Comparison of ENCODE assay signal across 13 cellular contexts in the genomic region with DNA sequence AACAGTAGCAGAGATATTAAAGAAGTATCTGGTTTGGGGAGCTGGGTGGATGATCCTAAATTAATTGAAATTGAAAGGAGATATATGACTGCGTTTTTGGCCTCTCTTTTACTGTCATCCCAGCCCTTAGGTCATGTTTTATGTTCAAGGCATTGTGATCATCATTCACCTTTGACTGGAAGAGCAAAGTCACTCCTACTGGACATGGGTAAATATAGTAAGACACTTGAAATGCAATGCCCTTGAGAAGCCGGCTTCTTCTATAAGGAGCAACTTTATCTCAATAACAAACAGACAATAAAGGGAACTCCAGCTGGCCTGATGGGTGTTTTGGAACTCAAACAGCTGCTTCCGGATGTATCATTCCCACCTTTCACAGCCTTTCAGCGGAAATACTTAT.
A peak's percentile ranks its signal among the peaks of the same experiment; 100 is the strongest.
DNase-seq lines count a peak whose midpoint lies in the region; ATAC-seq and TF ChIP-seq lines count a peak whose summit lies in the region.
"Had no signal": no experiment of that assay in that cellular context is flagged by ENCODE, and none has a peak within 500 bp of the region (broad histone marks: within the 10 kb centered on the region; RNA-seq: fewer than 3 reads in every experiment).

No MANE protein-coding gene starts in this region.

- H2BK120ac ChIP-seq in mesendoderm (ENCODE audit: low read depth, low read length) = peak overlapping the region; percentile 35

- no TSS peak for BruUV-seq in PC-9 (replicated peaks; lab: Mats Ljungman, UMichigan)

- no peak overlapping the region for H3K4me3 ChIP-seq in PC-9
- H3K4me3 ChIP-seq in esophagus squamous epithelium = no peak overlapping the region
- no peak overlapping the region for H3K4me3 ChIP-seq in mesendoderm (ENCODE audit: low read length)
- H3K4me3 ChIP-seq in subcutaneous abdominal adipose tissue (ENCODE audit: low read depth in 1 of 5, low read length in 5 of 5) = no peak overlapping the region
- H3K4me3 ChIP-seq: dorsolateral prefrontal cortex had no signal

- no peak overlapping the region for H2AFZ ChIP-seq in PC-9

- H3K9me3 ChIP-seq in PC-9 (ENCODE audit: insufficient read depth, low read depth) (0 out of 2 replicates have a peak, but pooled peaks cover 2% of the 10 kb centered on the region), esophagus squamous epithelium (no peaks in the 10 kb centered on the region), subcutaneous abdominal adipose tissue (ENCODE audit: control insufficient read depth in 5 of 5, low read length in 5 of 5) (no peaks in the 10 kb centered on the region)

- H2AK5ac ChIP-seq in mesendoderm (ENCODE audit: low read length) = no peak overlapping the region

- H3K36me3 ChIP-seq in PC-9 (ENCODE audit: low read depth) (no peaks in the 10 kb centered on the region), esophagus squamous epithelium (no peaks in the 10 kb centered on the region), mesendoderm (ENCODE audit: control insufficient read depth, insufficient read depth, low read length) (no peaks in the 10 kb centered on the region), subcutaneous abdominal adipose tissue (ENCODE audit: control insufficient read depth in 5 of 5, insufficient read depth in 5 of 5, low read length in 5 of 5) (no peaks in the 10 kb centered on the region)

- H2BK5ac ChIP-seq in mesendoderm (ENCODE audit: low read length) = no peak overlapping the region

- no peaks in the 10 kb centered on the region for H4K20me1 ChIP-seq in PC-9 (ENCODE audit: insufficient read depth)

- H3K4me2 ChIP-seq in PC-9 = no peak overlapping the region
- H3K4me2 ChIP-seq in mesendoderm (ENCODE audit: low read length) = no peak overlapping the region

- no peak overlapping the region for H3K23ac ChIP-seq in mesendoderm (ENCODE audit: low read length)

- H3K79me1 ChIP-seq in mesendoderm (ENCODE audit: low read length) = no peaks in the 10 kb centered on the region

- H2BK15ac ChIP-seq in mesendoderm (replicated peaks; ENCODE audit: low read depth) = no peak overlapping the region

- H3K56ac ChIP-seq in mesendoderm (ENCODE audit: low read length) = no peak overlapping the region

- no peak for TF ChIP-seq POLR2A in esophagus squamous epithelium (IDR thresholded peaks at IDR 0.05)

- H3K4me1 ChIP-seq in PC-9 (replicated peaks; ENCODE audit: insufficient read depth) = peaks cover 38% of the 10 kb centered on the region
- H3K4me1 ChIP-seq in esophagus squamous epithelium = peaks cover 19 to 36% (median 28%) of the 10 kb centered on the region in 3 donors
- no peaks in the 10 kb centered on the region for H3K4me1 ChIP-seq in mesendoderm (ENCODE audit: control insufficient read depth, low read depth, low read length)
- peaks cover 0 to 37% (median 19%) of the 10 kb centered on the region in 5 donors for H3K4me1 ChIP-seq in subcutaneous abdominal adipose tissue (ENCODE audit: control insufficient read depth in 5 of 5, insufficient read depth in 5 of 5, low read length in 5 of 5)

- H3K27me3 ChIP-seq in PC-9 (ENCODE audit: insufficient read depth, low read depth) (no peaks in the 10 kb centered on the region), esophagus squamous epithelium (no peaks in the 10 kb centered on the region), mesendoderm (ENCODE audit: insufficient read depth, low read length, poor library complexity) (no peaks in the 10 kb centered on the region), subcutaneous abdominal adipose tissue (ENCODE audit: control insufficient read depth in 5 of 5, insufficient read depth in 4 of 5, low read length in 5 of 5) (no peaks in the 10 kb centered on the region)
- H3K27me3 ChIP-seq: dorsolateral prefrontal cortex had no signal

- intact Hi-C loops in PC-9 (cut with micrococcal nuclease; ENCODE audit: unreplicated experiment) (loop anchor here (1.0 to 5.0 kb wide), 5 partner anchors 65 to 225 kb away; partner anchors contain the start of genes C4orf54, DAPP1 and DNAJB14), esophagus squamous epithelium (cut with DNase I) (no loop called here)

- no peak overlapping the region for H4K8ac ChIP-seq in mesendoderm (ENCODE audit: low read depth, low read length)

- no peak for DNase-seq in PC-9
- no peak for DNase-seq in esophagus squamous epithelium (lab: John Stamatoyannopoulos, UW)
- DNase-seq in mesendoderm = no peak
- DNase-seq in HuH-7 (ENCODE audit: low spot score) = no peak
- DNase-seq in CD1c-positive myeloid dendritic cell (ENCODE audit: extremely low spot score) = no peak
- DNase-seq: dorsolateral prefrontal cortex, NCI-H2029 treated with DMSO at 0.1 percent for 48 hours, NCI-H82, SIG-M5, T1000 had no signal

- H3K9ac ChIP-seq in mesendoderm (ENCODE audit: low read length) = no peak overlapping the region
- H3K9ac ChIP-seq in subcutaneous abdominal adipose tissue (ENCODE audit: low read length in 5 of 5) = no peak overlapping the region

- no peak overlapping the region for H4K5ac ChIP-seq in mesendoderm (ENCODE audit: low read length)

- CTCF ChIA-PET in PC-9 (lab: Charles Lee) = no interaction called here

- 31 to 50% methylated on average over 4 of the region's 4 CpGs for WGBS in esophagus squamous epithelium, 2 donors
- no CpG with 5 or more reads among the region's 4 CpGs for WGBS in mesendoderm (ENCODE audit: extremely low coverage, insufficient coverage, low lambda C conversion rate)

- peak overlapping the region; percentile 45 for H3K18ac ChIP-seq in mesendoderm (ENCODE audit: low read length)

- H3K79me2 ChIP-seq in PC-9 (ENCODE audit: low read depth) = no peaks in the 10 kb centered on the region
- H3K79me2 ChIP-seq in mesendoderm (ENCODE audit: control insufficient read depth, insufficient read depth, low read length) = no peaks in the 10 kb centered on the region

- H3K27ac ChIP-seq in PC-9 = peak overlapping the region; percentile 74
- H3K27ac ChIP-seq in esophagus squamous epithelium = peak overlapping the region; percentile 50 to 83 (median 63)
- H3K27ac ChIP-seq in mesendoderm (ENCODE audit: low read depth, low read length) = no peak overlapping the region
- H3K27ac ChIP-seq in subcutaneous abdominal adipose tissue (ENCODE audit: low read depth, low read length) = peak overlapping the region; percentile 71

- H3F3A ChIP-seq in PC-9 (ENCODE audit: insufficient read depth, low read depth) = peaks cover 16% of the 10 kb centered on the region; the same call in 1 of the 2 replicates

- ATAC-seq in GM18861 (IDR thresholded peaks at IDR 0.05; ENCODE audit: unreplicated experiment) = no peak
- no peak for ATAC-seq in GM21381 (IDR thresholded peaks at IDR 0.05; ENCODE audit: unreplicated experiment)

- POLR2A ChIA-PET in PC-9 (lab: Charles Lee; ENCODE audit: unreplicated experiment) = interaction anchor here (0.6 kb wide), 1 partner anchor 89 kb away, joined by 4 read pairs; no protein-coding TSS in a partner anchor

- no peak for TF ChIP-seq CTCF in PC-9 (conservative IDR thresholded peaks at IDR 0.05)
- TF ChIP-seq CTCF in esophagus squamous epithelium (IDR thresholded peaks at IDR 0.05) = no peak

- H3K9me2 ChIP-seq in PC-9 (ENCODE audit: insufficient read depth) = no peaks in the 10 kb centered on the region

- H3K4ac ChIP-seq in mesendoderm (ENCODE audit: low read depth, low read length) = no peak overlapping the region
